Comparison of ENCODE assay signal across 24 cellular contexts in the genomic region with DNA sequence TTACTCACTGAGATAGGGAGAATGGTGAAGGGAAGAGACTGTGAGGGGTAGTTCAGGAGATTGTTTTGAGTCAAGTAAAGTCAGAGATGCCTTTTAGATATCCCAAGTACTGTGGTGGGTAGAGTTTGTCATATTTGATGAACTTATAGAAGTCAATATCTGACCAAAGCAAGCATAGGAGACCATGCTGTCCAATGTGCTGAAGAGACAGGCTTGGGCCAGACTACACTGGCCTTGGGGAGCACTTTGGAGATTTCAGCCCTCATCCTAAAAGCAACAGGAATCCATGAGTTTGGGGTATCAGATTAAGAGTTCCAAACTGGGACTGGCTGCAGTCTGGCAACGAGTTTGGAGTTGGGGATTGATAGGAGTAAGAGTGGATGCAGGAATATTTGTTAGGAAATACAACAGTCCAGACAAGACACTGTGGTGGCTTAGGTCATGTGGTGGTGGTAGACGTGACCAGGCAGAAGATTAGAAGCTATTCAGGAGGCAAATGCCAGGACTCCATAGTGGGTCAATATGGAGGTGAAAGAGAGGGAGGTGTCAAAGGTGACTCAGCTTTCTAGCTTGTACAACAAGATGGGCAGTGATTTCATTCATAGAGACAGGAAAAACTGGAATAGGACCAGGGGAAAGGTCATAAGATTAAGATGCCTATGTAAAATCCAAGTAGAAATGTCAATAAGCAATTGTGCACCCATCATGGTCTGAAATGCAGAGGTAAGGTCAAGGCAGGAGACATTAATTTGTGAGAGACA.
"Had no signal": no experiment of that assay in that cellular context is flagged by ENCODE, and none has a peak within 500 bp of the region (broad histone marks: within the 10 kb centered on the region; RNA-seq: fewer than 3 reads in every experiment).

No MANE protein-coding gene starts in this region.

- H3K4me3 ChIP-seq: esophagus muscularis mucosa, gastroesophageal sphincter, heart left ventricle, hepatocyte, left lung, prostate gland, right atrium auricular region, smooth muscle cell, stomach, thyroid gland had no signal

- H3K4me2 ChIP-seq: hepatocyte, smooth muscle cell had no signal

- H3K4me1 ChIP-seq: gastroesophageal sphincter, heart left ventricle, left lung, prostate gland, right atrium auricular region, stomach, thyroid gland had no signal

- H3K27me3 ChIP-seq: esophagus muscularis mucosa, foreskin keratinocyte, gastroesophageal sphincter, heart left ventricle, hepatocyte, left lung, right atrium auricular region, stomach, thyroid gland had no signal

- H2AFZ ChIP-seq: hepatocyte had no signal

- H3K79me2 ChIP-seq: hepatocyte had no signal

- ATAC-seq: foreskin keratinocyte; gastroesophageal sphincter; heart left ventricle; left lung; naive thymus-derived CD4-positive, alpha-beta T cell; sciatic nerve had no signal

- DNase-seq: cortex of kidney; foreskin keratinocyte; heart left ventricle; left cardiac atrium; left lung; mesenchymal stem cell; naive thymus-derived CD4-positive, alpha-beta T cell; nephron progenitor cell; nucleus accumbens; stimulated activated CD4-positive, alpha-beta T cell treated with anti-CD3 and anti-CD28 coated beads, Interleukin-12 subunit alpha, Interleukin-12 subunit beta, amount 100 ng/mL, for 4 hours; stimulated activated CD4-positive, alpha-beta T cell treated with anti-CD3 and anti-CD28 coated beads, Interleukin-1b, Interleukin-23, amount 100 ng/mL, for 48 hours; stimulated activated CD4-positive, alpha-beta T cell treated with anti-CD3 and anti-CD28 coated beads, Interleukin-4, amount 100 ng/mL, for 1 hour; stimulated activated CD8-positive, alpha-beta memory T cell treated with anti-CD3 and anti-CD28 coated beads, Interleukin-4, amount 100 ng/mL, for 48 hours; stimulated activated naive CD4-positive, alpha-beta T cell treated with Interleukin-2 at 50 U/mL for 16 hours; stomach; thyroid gland had no signal

- H3K36me3 ChIP-seq: esophagus muscularis mucosa, gastroesophageal sphincter, heart left ventricle, left lung, prostate gland, right atrium auricular region, stomach, thyroid gland had no signal

- H3K9me3 ChIP-seq: esophagus muscularis mucosa, gastroesophageal sphincter, heart left ventricle, left lung, prostate gland, right atrium auricular region, stomach, thyroid gland had no signal

- H3K27ac ChIP-seq: epithelial cell of prostate, esophagus muscularis mucosa, foreskin keratinocyte, gastroesophageal sphincter, heart left ventricle, hepatocyte, left lung, prostate gland, right atrium auricular region, stomach, thyroid gland had no signal
